ENCODE assay signal across 11 cellular contexts in genomic region chr1:175434268-175434860, GRCh38.
DNase-seq lines count a peak whose midpoint lies in the region; ATAC-seq and TF ChIP-seq lines count a peak whose summit lies in the region.
"Had no signal": no experiment of that assay in that cellular context is flagged by ENCODE, and none has a peak within 500 bp of the region (broad histone marks: within the 10 kb centered on the region; RNA-seq: fewer than 3 reads in every experiment).

No MANE protein-coding gene starts in this region.

- DNase-seq in MM.1S (no peak), erythroblast (lab: John Stamatoyannopoulos, UW) (peak; percentile 60 to 62), osteocyte (ENCODE audit: extremely low spot score, unreplicated experiment) (no peak), DMS79 treated with DMSO at 0.1 percent for 48 hours (lab: John Stamatoyannopoulos, UW) (no peak), C1 segment of cervical spinal cord (lab: John Stamatoyannopoulos, UW) (no peak)
- DNase-seq: HCEC 1CT, NCI-H1436 treated with DMSO at 0.1 percent for 48 hours had no signal

- no peak overlapping the region for H3K4me3 Mint-ChIP-seq in osteocyte (ENCODE audit: unreplicated experiment)

- H3K4me1 Mint-ChIP-seq in osteocyte (ENCODE audit: unreplicated experiment) = no peaks in the 10 kb centered on the region

- H3K9me3 ChIP-seq in DOHH2 (ENCODE audit: control insufficient read depth, insufficient read depth, low read length) (no peaks in the 10 kb centered on the region), MM.1S (replicated peaks; ENCODE audit: insufficient read depth, low read length) (no peaks in the 10 kb centered on the region)

- no peak for ATAC-seq in GM19452 (IDR thresholded peaks at IDR 0.05; ENCODE audit: unreplicated experiment)
- ATAC-seq: activated naive CD4-positive, alpha-beta T cell treated with anti-CD3 and anti-CD28 coated beads, Interleukin-2, amount 50 U/mL, for 72 hours had no signal

- no peaks in the 10 kb centered on the region for H3K4me1 ChIP-seq in DOHH2 (ENCODE audit: control insufficient read depth, low read length)
- H3K4me1 ChIP-seq in MM.1S (ENCODE audit: low read length) = no peaks in the 10 kb centered on the region

- H3K9ac ChIP-seq in MM.1S (ENCODE audit: low read length) = no peak overlapping the region

- H3K27ac ChIP-seq in 22Rv1 (no peak overlapping the region), DOHH2 (ENCODE audit: low read depth, low read length) (no peak overlapping the region), MM.1S (ENCODE audit: low read length) (no peak overlapping the region)

- H3K36me3 ChIP-seq in DOHH2 (ENCODE audit: control insufficient read depth, low read length) (no peaks in the 10 kb centered on the region), MM.1S (replicated peaks; ENCODE audit: insufficient read depth, low read length) (no peaks in the 10 kb centered on the region)

- no peak overlapping the region for H2AFZ ChIP-seq in MM.1S (ENCODE audit: low read length)

- H3K36me3 Mint-ChIP-seq in osteocyte (ENCODE audit: unreplicated experiment) = no peaks in the 10 kb centered on the region

- peaks cover 8% of the 10 kb centered on the region for H3K9me3 Mint-ChIP-seq in osteocyte (ENCODE audit: unreplicated experiment)

- H3K4me2 ChIP-seq in DOHH2 (ENCODE audit: low read length) (no peak overlapping the region), MM.1S (ENCODE audit: low read depth, low read length) (no peak overlapping the region)

- H3K27me3 ChIP-seq in DOHH2 (ENCODE audit: control insufficient read depth, low read length) (peaks cover 5% of the 10 kb centered on the region; the same call in 1 of the 2 replicates), MM.1S (replicated peaks; ENCODE audit: insufficient read depth, low read length) (no peaks in the 10 kb centered on the region)

- TF ChIP-seq CTCF in 22Rv1 (IDR thresholded peaks at IDR 0.05) = peak; percentile 98
- peak; percentile 74 for TF ChIP-seq CTCF in DOHH2 (IDR thresholded peaks at IDR 0.05; ENCODE audit: low read depth, low read length, poor library complexity, severe bottlenecking)
- peak; percentile 80 for TF ChIP-seq CTCF in MM.1S (IDR thresholded peaks at IDR 0.05; ENCODE audit: low read length)
- no peak for TF ChIP-seq CTCF in osteocyte (IDR thresholded peaks at IDR 0.05)

- H3K27me3 Mint-ChIP-seq in osteocyte (ENCODE audit: unreplicated experiment) = no peaks in the 10 kb centered on the region

- no peaks in the 10 kb centered on the region for H4K20me1 ChIP-seq in DOHH2 (ENCODE audit: control insufficient read depth, insufficient read depth, low read depth, low read length)
- no peaks in the 10 kb centered on the region for H4K20me1 ChIP-seq in MM.1S (ENCODE audit: insufficient read depth, low read length)

- TF ChIP-seq POLR2A in erythroblast (IDR thresholded peaks at IDR 0.05; ENCODE audit: low read length) = no peak

- no peak overlapping the region for H3K27ac Mint-ChIP-seq in osteocyte (ENCODE audit: unreplicated experiment)
- H3K27ac Mint-ChIP-seq: activated naive CD4-positive, alpha-beta T cell treated with anti-CD3 and anti-CD28 coated beads, Interleukin-2, amount 50 U/mL, for 72 hours had no signal

- H3K79me2 ChIP-seq in DOHH2 (ENCODE audit: control insufficient read depth, low read length) (no peaks in the 10 kb centered on the region), MM.1S (ENCODE audit: low read length) (no peaks in the 10 kb centered on the region)

- no peak overlapping the region for H3K4me3 ChIP-seq in DOHH2 (ENCODE audit: low read length)
- H3K4me3 ChIP-seq in MM.1S (ENCODE audit: low read length) = no peak overlapping the region

- H3F3A ChIP-seq in DOHH2 (ENCODE audit: control insufficient read depth, insufficient read depth) = no peaks in the 10 kb centered on the region
- no peaks in the 10 kb centered on the region for H3F3A ChIP-seq in MM.1S (ENCODE audit: insufficient read depth, low read length)

- H3K9me2 ChIP-seq in DOHH2 (replicated peaks; ENCODE audit: control insufficient read depth, low read length) = no peaks in the 10 kb centered on the region
- H3K9me2 ChIP-seq in MM.1S (replicated peaks; ENCODE audit: insufficient read depth, low read length) = no peaks in the 10 kb centered on the region

Comparison
In these comparisons a context has a peak if more than half of its experiments do, and no peak if none do; other contexts are left out.
1. DNase-seq: peak in erythroblast (2 of 2); none in MM.1S (single experiment), osteocyte (single experiment), DMS79 treated with DMSO at 0.1 percent for 48 hours (single experiment) and C1 segment of cervical spinal cord (0 of 14).